1 cellular context compared by ENCODE assay signal in the genomic region with DNA sequence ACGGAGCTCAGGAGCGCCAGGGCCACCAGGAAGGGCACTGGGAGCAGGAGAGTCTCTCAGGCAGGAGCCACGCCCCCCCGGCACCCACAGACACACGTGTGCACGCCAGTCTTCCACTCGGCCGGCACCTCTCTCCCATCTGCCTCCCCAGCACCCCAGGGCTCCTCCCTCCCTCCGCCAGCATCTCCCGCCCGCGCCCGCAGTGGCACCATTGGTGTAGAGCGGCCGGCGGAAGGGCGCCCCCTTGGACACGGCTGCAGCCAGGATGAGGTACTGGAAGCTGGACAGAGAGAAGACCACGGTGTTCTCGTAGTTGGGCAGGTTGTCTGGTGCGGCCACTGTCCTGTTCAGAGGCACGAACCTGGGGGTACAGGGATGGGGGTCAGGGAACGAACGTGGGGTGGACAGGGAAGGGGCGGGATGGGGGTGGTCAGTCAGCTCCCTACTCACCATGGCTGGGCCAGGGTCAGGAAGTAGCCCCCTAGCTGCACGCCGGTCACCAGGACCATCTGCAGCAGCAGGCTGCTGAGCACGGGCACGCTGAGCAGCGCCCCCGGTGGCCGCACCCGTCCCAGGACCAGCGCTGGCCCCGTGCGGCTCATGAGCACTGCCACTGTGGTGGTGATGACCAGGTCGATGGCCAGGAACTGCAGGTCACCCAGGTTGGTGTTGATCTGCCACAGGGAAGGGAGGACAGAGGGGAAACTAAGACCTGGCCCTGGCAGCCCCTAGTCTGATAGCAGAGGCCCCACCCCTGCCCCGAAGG.
TF ChIP-seq lines count a peak whose summit lies in the region.

No MANE protein-coding gene starts in this region.

TF ChIP-seq in endothelial cell of umbilical vein, 7 proteins besides CTCF, POLR2A, EP300 and RAD21:
- no peak for TF ChIP-seq POLR2AphosphoS5 (IDR thresholded peaks at IDR 0.05; ENCODE audit: insufficient read depth, low read depth, low read length)
- no peak for TF ChIP-seq JUN (IDR thresholded peaks at IDR 0.05; ENCODE audit: borderline replicate concordance, insufficient read depth, insufficient read length, low read depth)
- no peak for TF ChIP-seq MYC (IDR thresholded peaks at IDR 0.05; ENCODE audit: low read depth, low read length)
- TF ChIP-seq, protein P1, sequence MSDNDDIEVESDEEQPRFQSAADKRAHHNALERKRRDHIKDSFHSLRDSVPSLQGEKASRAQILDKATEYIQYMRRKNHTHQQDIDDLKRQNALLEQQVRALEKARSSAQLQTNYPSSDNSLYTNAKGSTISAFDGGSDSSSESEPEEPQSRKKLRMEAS (IDR thresholded peaks at IDR 0.05; ENCODE audit: insufficient read depth, insufficient read length) = no peak
- no peak for TF ChIP-seq GATA2 (IDR thresholded peaks at IDR 0.05; ENCODE audit: insufficient read depth, insufficient read length, low read depth, low read length)
- TF ChIP-seq EZH2 (IDR thresholded peaks at IDR 0.05; ENCODE audit: borderline replicate concordance, low read depth, low read length, severe bottlenecking) = no peak
- TF ChIP-seq FOS (IDR thresholded peaks at IDR 0.05; ENCODE audit: borderline replicate concordance, insufficient read depth, low read length) = no peak
